ENCODE assay signal across 23 cellular contexts in genomic region chr2:217712431-217712830, GRCh38.
"Had no signal": no experiment of that assay in that cellular context is flagged by ENCODE, and none has a peak within 500 bp of the region (broad histone marks: within the 10 kb centered on the region; RNA-seq: fewer than 3 reads in every experiment).

No MANE protein-coding gene starts in this region.

- H3K27me3 ChIP-seq: esophagus squamous epithelium, gastroesophageal sphincter, right atrium auricular region, sigmoid colon, stomach had no signal

- H3K4me3 Mint-ChIP-seq: dendritic cell treated with granulocyte-macrophage colony-stimulating factor and Interleukin-4, amounts not matched to agents 40 ng/mL and 50 ng/mL, for 4 days; effector memory CD8-positive, alpha-beta T cell; memory B cell; naive B cell; nephron progenitor cell; type B pancreatic cell had no signal

- H3K27ac ChIP-seq: left ventricle myocardium inferior, lower lobe of right lung, right atrium auricular region had no signal

- H3K36me3 ChIP-seq: esophagus squamous epithelium, gastroesophageal sphincter, left ventricle myocardium inferior, lower lobe of right lung, right atrium auricular region, stomach had no signal

- H3K9me3 ChIP-seq: lower lobe of right lung, right atrium auricular region, sigmoid colon, thoracic aorta had no signal

- ATAC-seq: effector memory CD8-positive, alpha-beta T cell; gastroesophageal sphincter; lower lobe of right lung had no signal

- H3K4me3 ChIP-seq: esophagus squamous epithelium, gastroesophageal sphincter, left ventricle myocardium inferior, lower lobe of right lung, right atrium auricular region, sigmoid colon, skin epidermis, stomach, thoracic aorta had no signal

- H3K9me3 Mint-ChIP-seq: dendritic cell treated with granulocyte-macrophage colony-stimulating factor and Interleukin-4, amounts not matched to agents 40 ng/mL and 50 ng/mL, for 4 days; effector memory CD8-positive, alpha-beta T cell; memory B cell; naive B cell; type B pancreatic cell had no signal

- FAIRE-seq: urothelium cell line had no signal

- H3K27ac Mint-ChIP-seq: dendritic cell treated with granulocyte-macrophage colony-stimulating factor and Interleukin-4, amounts not matched to agents 40 ng/mL and 50 ng/mL, for 4 days; effector memory CD8-positive, alpha-beta T cell; memory B cell; nephron progenitor cell; type B pancreatic cell had no signal

- DNase-seq: effector memory CD8-positive, alpha-beta T cell; esophagus squamous epithelium; foreskin fibroblast; glutamatergic neuron; islet precursor cell; left ventricle myocardium inferior; lower lobe of right lung; naive B cell; nephron progenitor cell; posterior cingulate gyrus; sigmoid colon; stimulated activated CD4-positive, alpha-beta T cell treated with anti-CD3 and anti-CD28 coated beads, Interleukin-12 subunit alpha, Interleukin-12 subunit beta, amount 100 ng/mL, for 4 hours; stimulated activated naive CD4-positive, alpha-beta T cell; stomach; substantia nigra had no signal

- H3K36me3 Mint-ChIP-seq: memory B cell, naive B cell, type B pancreatic cell had no signal
